ENCODE assay signal across 14 cellular contexts in genomic region chr3:143266936-143267335, GRCh38.
DNase-seq lines count a peak whose midpoint lies in the region; ATAC-seq and TF ChIP-seq lines count a peak whose summit lies in the region.
"Had no signal": no experiment of that assay in that cellular context is flagged by ENCODE, and none has a peak within 500 bp of the region (broad histone marks: within the 10 kb centered on the region; RNA-seq: fewer than 3 reads in every experiment).

No MANE protein-coding gene starts in this region.

- ATAC-seq in GM18502 (IDR thresholded peaks at IDR 0.05; ENCODE audit: poor library complexity, unreplicated experiment) (peak; percentile 79), GM19467 (IDR thresholded peaks at IDR 0.05; ENCODE audit: unreplicated experiment) (peak; percentile 87), HG03139 (IDR thresholded peaks at IDR 0.05; ENCODE audit: unreplicated experiment) (peak; percentile 82), left ventricle myocardium superior (no peak)
- ATAC-seq: lower lobe of right lung had no signal

- peak; percentile 25 for DNase-seq in adipocyte (ENCODE audit: low read depth)
- no peak for DNase-seq in MM.1S
- DNase-seq in left ventricle myocardium superior, result no peak
- no peak for DNase-seq in NCI-H1048 (lab: John Stamatoyannopoulos, UW)
- DNase-seq in stimulated activated CD4-positive, alpha-beta T cell treated with anti-CD3 and anti-CD28 coated beads, Interleukin-2, amount 100 ng/mL, for 24 hours, result no peak
- DNase-seq: AML-193, head of caudate nucleus, lower lobe of right lung, NCI-H2171 treated with DMSO at 0.1 percent for 48 hours, occipital lobe, SHP77 had no signal

- H3K4me3 ChIP-seq in adipocyte (ENCODE audit: low read length) (no peak overlapping the region), MM.1S (ENCODE audit: low read length) (no peak overlapping the region)
- H3K4me3 ChIP-seq: lower lobe of right lung had no signal

- H3K4me2 ChIP-seq in MM.1S (ENCODE audit: low read depth, low read length), result no peak overlapping the region

- H3K27ac ChIP-seq in MM.1S (ENCODE audit: low read length), result no peak overlapping the region
- H3K27ac ChIP-seq: lower lobe of right lung had no signal

- no peaks in the 10 kb centered on the region for H3F3A ChIP-seq in MM.1S (ENCODE audit: insufficient read depth, low read length)

- TF ChIP-seq CTCF in MM.1S (IDR thresholded peaks at IDR 0.05; ENCODE audit: low read length), result no peak

- H3K4me1 ChIP-seq in adipocyte (ENCODE audit: control insufficient read depth, insufficient read depth, low read length) (peaks cover 23% of the 10 kb centered on the region), MM.1S (ENCODE audit: low read length) (no peaks in the 10 kb centered on the region)
- H3K4me1 ChIP-seq: lower lobe of right lung had no signal

- intact Hi-C loops in left ventricle myocardium superior (cut with micrococcal nuclease), result no loop called here

- H4K20me1 ChIP-seq in MM.1S (ENCODE audit: insufficient read depth, low read length), result no peaks in the 10 kb centered on the region

- no peaks in the 10 kb centered on the region for H3K36me3 ChIP-seq in adipocyte (ENCODE audit: control insufficient read depth, insufficient read depth, low read length, severe bottlenecking)
- no peaks in the 10 kb centered on the region for H3K36me3 ChIP-seq in MM.1S (replicated peaks; ENCODE audit: insufficient read depth, low read length)
- H3K36me3 ChIP-seq: lower lobe of right lung had no signal

- H2AFZ ChIP-seq in MM.1S (ENCODE audit: low read length), result no peak overlapping the region

- H3K9ac ChIP-seq in adipocyte (ENCODE audit: low read length) (no peak overlapping the region), MM.1S (ENCODE audit: low read length) (no peak overlapping the region)

- H3K79me2 ChIP-seq in MM.1S (ENCODE audit: low read length), result no peaks in the 10 kb centered on the region

- no peaks in the 10 kb centered on the region for H3K27me3 ChIP-seq in adipocyte (replicated peaks; ENCODE audit: control insufficient read depth, insufficient read depth, low read length)
- no peaks in the 10 kb centered on the region for H3K27me3 ChIP-seq in MM.1S (replicated peaks; ENCODE audit: insufficient read depth, low read length)

- H3K9me3 ChIP-seq in adipocyte (ENCODE audit: control insufficient read depth, low read length) (no peaks in the 10 kb centered on the region), MM.1S (replicated peaks; ENCODE audit: insufficient read depth, low read length) (no peaks in the 10 kb centered on the region)
- H3K9me3 ChIP-seq: lower lobe of right lung had no signal

- H3K9me2 ChIP-seq in MM.1S (replicated peaks; ENCODE audit: insufficient read depth, low read length), result no peaks in the 10 kb centered on the region
